ENCODE assay signal across 28 cellular contexts in the genomic region with DNA sequence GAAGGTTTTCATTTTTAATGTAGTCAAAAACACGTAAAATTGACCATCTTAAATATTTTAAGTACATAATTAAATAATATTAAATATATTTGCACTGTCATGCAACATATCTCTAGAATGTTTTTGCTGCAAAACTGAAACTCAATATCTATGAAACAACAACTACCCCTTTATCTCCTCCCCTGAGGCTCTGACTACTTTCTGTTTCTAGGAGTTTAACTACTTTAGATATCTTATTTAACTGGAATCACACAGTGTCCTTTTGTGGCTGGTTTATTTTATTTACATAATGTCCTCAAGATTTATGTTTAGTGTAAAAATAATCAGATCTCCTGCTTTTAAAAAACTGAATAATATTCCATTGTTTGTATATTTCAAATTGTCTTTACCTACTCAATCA.
"Had no signal": no experiment of that assay in that cellular context is flagged by ENCODE, and none has a peak within 500 bp of the region (broad histone marks: within the 10 kb centered on the region; RNA-seq: fewer than 3 reads in every experiment).

No MANE protein-coding gene starts in this region.

- DNase-seq: Karpas-422, NCI-H1048, NCI-H1092 treated with DMSO at 0.1 percent for 48 hours, NCI-H1105 treated with DMSO at 0.1 percent for 48 hours, NCI-H1417, NCI-H1436, NCI-H146, NCI-H1694, NCI-H187, NCI-H2029 treated with DMSO at 0.1 percent for 48 hours, NCI-H2107, NCI-H2171, NCI-H226, NCI-H446 treated with DMSO at 0.1 percent for 48 hours, NCI-H510A, NCI-H524, NCI-H526, NCI-H69, NCI-H748 treated with DMSO at 0.1 percent for 48 hours, NCI-H82, PC-9, SHP77, SIG-M5, T-cell, T-helper 17 cell had no signal

- H3K4me1 Mint-ChIP-seq: T-cell, T-helper 17 cell had no signal

- H3K27ac Mint-ChIP-seq: T-cell, T-helper 17 cell had no signal

- H3K9me3 ChIP-seq: SJCRH30 had no signal

- H3K27me3 Mint-ChIP-seq: T-cell, T-helper 17 cell had no signal

- H3K4me3 Mint-ChIP-seq: T-cell, T-helper 17 cell had no signal

- H3K36me3 ChIP-seq: SJCRH30 had no signal

- H3K36me3 Mint-ChIP-seq: T-cell had no signal

- H3K4me3 ChIP-seq: PC-9, SJCRH30, SK-N-MC had no signal

- H3K27me3 ChIP-seq: SJCRH30 had no signal

- H3K27ac ChIP-seq: PC-9, RWPE1, SJCRH30, SK-N-MC had no signal

- H3K4me2 ChIP-seq: PC-9 had no signal

- H3K4me1 ChIP-seq: SJCRH30 had no signal

- H2AFZ ChIP-seq: PC-9 had no signal
